In the genomic region with DNA sequence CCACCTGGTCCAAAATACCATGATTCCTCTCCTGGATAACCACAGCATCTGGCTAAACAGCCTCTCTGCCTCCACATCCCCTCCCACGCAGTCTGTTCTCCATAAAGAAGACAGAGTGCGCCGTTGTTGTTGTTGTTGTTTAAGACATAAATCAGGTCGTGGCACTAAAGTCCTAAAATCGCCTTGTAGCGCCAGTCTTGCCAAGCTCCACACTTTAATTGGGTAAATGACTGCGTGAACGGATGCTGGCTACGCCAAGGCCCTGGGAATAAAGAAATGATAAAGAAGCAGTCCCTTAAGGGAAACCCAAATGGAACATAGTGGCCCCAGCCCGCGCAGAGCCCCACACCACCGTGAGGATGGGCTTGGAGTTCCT, we compare ENCODE assay signal across 9 cellular contexts. TPM values are rescaled to one million over a fixed set of nuclear protein-coding genes. Genes with fewer than 3 reads are reported as not detected.
A peak's percentile ranks its signal among the peaks of the same experiment; 100 is the strongest.
DNase-seq lines count a peak whose midpoint lies in the region; ATAC-seq, FAIRE-seq and TF ChIP-seq lines count a peak whose summit lies in the region.
"Had no signal": no experiment of that assay in that cellular context is flagged by ENCODE, and none has a peak within 500 bp of the region (broad histone marks: within the 10 kb centered on the region; RNA-seq: fewer than 3 reads in every experiment).

No MANE protein-coding gene starts in this region.

- dilution Hi-C loops in keratinocyte (cut with MboI; ENCODE audit: extremely low pct_ligation_motif_present, low sequenced_read_pairs), result no loop called here

- peaks cover 46% of the 10 kb centered on the region for H3K4me1 Mint-ChIP-seq in activated T-helper 2 cell treated with anti-CD3 and anti-CD28 coated beads, Interferon-gamma antibody, Interleukin-2, Interleukin-4, amounts not matched to agents 10 μg/mL and 5 μg/mL and 100 μg/mL, durations not matched to agents 14 hours and 24 hours and 36 hours (ENCODE audit: low read depth)

- H3K9me3 Mint-ChIP-seq in activated T-helper 2 cell treated with anti-CD3 and anti-CD28 coated beads, Interferon-gamma antibody, Interleukin-2, Interleukin-4, amounts not matched to agents 10 μg/mL and 5 μg/mL and 100 μg/mL, durations not matched to agents 14 hours and 24 hours and 36 hours, result no peaks in the 10 kb centered on the region

- no peak for FAIRE-seq in keratinocyte (lab: Jason Lieb, UNC)

- H3K36me3 ChIP-seq in keratinocyte (ENCODE audit: control insufficient read depth in 2 of 2, extremely low read depth in 1 of 2, insufficient read depth in 2 of 2, low read length in 2 of 2), result peaks cover 1 to 8% of the 10 kb centered on the region in 2 experiments

- no peaks in the 10 kb centered on the region for H3K9me1 ChIP-seq in keratinocyte (ENCODE audit: control insufficient read depth, extremely low read depth, insufficient read depth, low read length)

- H4K20me1 ChIP-seq in keratinocyte (ENCODE audit: control insufficient read depth, extremely low read depth, insufficient read depth, low read length), result no peaks in the 10 kb centered on the region

- peaks cover 41% of the 10 kb centered on the region for H3K36me3 Mint-ChIP-seq in activated T-helper 2 cell treated with anti-CD3 and anti-CD28 coated beads, Interferon-gamma antibody, Interleukin-2, Interleukin-4, amounts not matched to agents 10 μg/mL and 5 μg/mL and 100 μg/mL, durations not matched to agents 14 hours and 24 hours and 36 hours (ENCODE audit: low read depth)

- TF ChIP-seq CTCF in keratinocyte (optimal IDR thresholded peaks at IDR 0.05 in 1 of 3, IDR thresholded peaks at IDR 0.05 in 1 of 3, conservative IDR thresholded peaks at IDR 0.05 in 1 of 3; ENCODE audit: extremely low read depth in 1 of 3, insufficient read depth in 2 of 3, low read length in 3 of 3), result no peak

- H3K4me1 ChIP-seq in keratinocyte (ENCODE audit: control insufficient read depth, extremely low read depth, insufficient read depth, low read length), result peaks cover 28% of the 10 kb centered on the region

- no peaks in the 10 kb centered on the region for H3K27me3 ChIP-seq in keratinocyte (ENCODE audit: control insufficient read depth, extremely low read depth, insufficient read depth, low read length)

- H2AFZ ChIP-seq in keratinocyte (ENCODE audit: control insufficient read depth, low read length), result peak overlapping the region; percentile 87

- intact Hi-C loops in activated T-helper 2 cell treated with anti-CD3 and anti-CD28 coated beads, Interferon-gamma antibody, Interleukin-2, Interleukin-4, amounts not matched to agents 10 μg/mL and 5 μg/mL and 100 μg/mL, durations not matched to agents 14 hours and 24 hours and 36 hours (cut with micrococcal nuclease), result loop anchor here (1.0 kb wide), 1 partner anchor 13 kb away; no protein-coding TSS in a partner anchor

- ATAC-seq in HG03045 (IDR thresholded peaks at IDR 0.05; ENCODE audit: unreplicated experiment), result no peak

- no peaks in the 10 kb centered on the region for H3K9me3 ChIP-seq in keratinocyte (ENCODE audit: control insufficient read depth, low read depth, low read length)

- peak overlapping the region; percentile 93 for H3K9ac ChIP-seq in keratinocyte (ENCODE audit: control insufficient read depth, extremely low read depth, insufficient read depth, low read length)

- peaks cover 8% of the 10 kb centered on the region for H3K27me3 Mint-ChIP-seq in activated T-helper 2 cell treated with anti-CD3 and anti-CD28 coated beads, Interferon-gamma antibody, Interleukin-2, Interleukin-4, amounts not matched to agents 10 μg/mL and 5 μg/mL and 100 μg/mL, durations not matched to agents 14 hours and 24 hours and 36 hours (ENCODE audit: low read depth)

- H3K79me2 ChIP-seq in keratinocyte (ENCODE audit: control insufficient read depth, insufficient read depth, low read length), result peaks cover 43% of the 10 kb centered on the region

- peak overlapping the region; percentile 72 for H3K4me3 Mint-ChIP-seq in activated T-helper 2 cell treated with anti-CD3 and anti-CD28 coated beads, Interferon-gamma antibody, Interleukin-2, Interleukin-4, amounts not matched to agents 10 μg/mL and 5 μg/mL and 100 μg/mL, durations not matched to agents 14 hours and 24 hours and 36 hours (ENCODE audit: low read depth)

- peak overlapping the region; percentile 68 for H3K27ac Mint-ChIP-seq in activated T-helper 2 cell treated with anti-CD3 and anti-CD28 coated beads, Interferon-gamma antibody, Interleukin-2, Interleukin-4, amounts not matched to agents 10 μg/mL and 5 μg/mL and 100 μg/mL, durations not matched to agents 14 hours and 24 hours and 36 hours

- H3K4me3 ChIP-seq in keratinocyte (ENCODE audit: control insufficient read depth in 2 of 3, extremely low read depth in 1 of 3, insufficient read depth in 2 of 3, low read depth in 1 of 3, low read length in 3 of 3), result peak overlapping the region; percentile 71 to 98 (median 80)

- no peak overlapping the region for H3K27ac ChIP-seq in keratinocyte (ENCODE audit: control insufficient read depth, insufficient read depth, low read length)
- H3K27ac ChIP-seq in substantia nigra (ENCODE audit: low read depth, low read length, poor library complexity, severe bottlenecking), result peak overlapping the region; percentile 74

- DNase-seq in NCI-H82 (lab: John Stamatoyannopoulos, UW) (peak; percentile 41), NCI-H82 treated with DMSO at 0.1 percent for 48 hours (lab: John Stamatoyannopoulos, UW; ENCODE audit: unreplicated experiment) (no peak), keratinocyte (ENCODE audit: low read depth, low spot score) (no peak), substantia nigra (lab: John Stamatoyannopoulos, UW) (no peak), D341Med (ENCODE audit: low spot score) (no peak), RKO (ENCODE audit: low spot score) (no peak)
- DNase-seq in activated T-helper 2 cell treated with anti-CD3 and anti-CD28 coated beads, Interferon-gamma antibody, Interleukin-2, Interleukin-4, amounts not matched to agents 10 μg/mL and 5 μg/mL and 100 μg/mL, durations not matched to agents 14 hours and 24 hours and 36 hours (ENCODE audit: low spot score), result no peak

- peak overlapping the region; percentile 98 for H3K4me2 ChIP-seq in keratinocyte (ENCODE audit: control insufficient read depth, extremely low read depth, insufficient read depth, low read depth, low read length)

RNA-seq across cellular contexts. Expression of gene SFXN1, which starts 0.4 kb away (rescaled TPM):
- total RNA-seq in activated T-helper 2 cell treated with anti-CD3 and anti-CD28 coated beads, Interferon-gamma antibody, Interleukin-2, Interleukin-4, amounts not matched to agents 10 μg/mL and 5 μg/mL and 100 μg/mL, durations not matched to agents 14 hours and 24 hours and 36 hours, result 318 and 326 TPM in 2 replicates
- 57.1 to 133 TPM (median 80.8 TPM) in 3 replicates for polyA plus RNA-seq in keratinocyte
- polyA plus RNA-seq in keratinocyte (2011; ENCODE audit: low read depth), result 16.7 TPM
- 48.9 and 88.6 TPM in 2 replicates for polyA plus RNA-seq in keratinocyte (2011; cell fraction: cytosol; rRNA removed)
- polyA plus RNA-seq in keratinocyte (2011; cell fraction: nucleus; rRNA removed), result 46.1 and 49.7 TPM in 2 replicates
- 26.9 and 68.7 TPM in 2 replicates for polyA plus RNA-seq in keratinocyte (2012; ENCODE audit: low replicate concordance)
- polyA minus RNA-seq in keratinocyte, result 122 to 200 TPM (median 133 TPM) in 3 replicates
- polyA minus RNA-seq in keratinocyte (2011; cell fraction: cytosol; rRNA and poly(A)+ RNA removed), result 32.8 TPM
- 16.4 and 38.2 TPM in 2 replicates for polyA minus RNA-seq in keratinocyte (2011; cell fraction: nucleus; rRNA and poly(A)+ RNA removed)

RNA-seq across cellular contexts. Expression of gene DRD1, which starts 34.0 kb away (rescaled TPM):
- total RNA-seq in activated T-helper 2 cell treated with anti-CD3 and anti-CD28 coated beads, Interferon-gamma antibody, Interleukin-2, Interleukin-4, amounts not matched to agents 10 μg/mL and 5 μg/mL and 100 μg/mL, durations not matched to agents 14 hours and 24 hours and 36 hours, result not detected in 2 replicates
- 0.01 TPM in 1 of 3 replicates, not detected in the others for polyA plus RNA-seq in keratinocyte
- not detected for polyA plus RNA-seq in keratinocyte (2011; ENCODE audit: low read depth)
- not detected in 2 replicates for polyA plus RNA-seq in keratinocyte (2011; cell fraction: cytosol; rRNA removed)
- 0.03 TPM in 1 of 2 replicates, not detected in the other for polyA plus RNA-seq in keratinocyte (2011; cell fraction: nucleus; rRNA removed)
- not detected in 2 replicates for polyA plus RNA-seq in keratinocyte (2012; ENCODE audit: low replicate concordance)
- not detected in 3 replicates for polyA minus RNA-seq in keratinocyte
- not detected for polyA minus RNA-seq in keratinocyte (2011; cell fraction: cytosol; rRNA and poly(A)+ RNA removed)
- not detected in 2 replicates for polyA minus RNA-seq in keratinocyte (2011; cell fraction: nucleus; rRNA and poly(A)+ RNA removed)
- total RNA-seq: renal cortical epithelial cell had no signal
